In genomic region chr11:85281550-85281949, GRCh38 we compare ENCODE assay signal across 23 cellular contexts.
"Had no signal": no experiment of that assay in that cellular context is flagged by ENCODE, and none has a peak within 500 bp of the region (broad histone marks: within the 10 kb centered on the region; RNA-seq: fewer than 3 reads in every experiment).

No MANE protein-coding gene starts in this region.

- H3K27me3 Mint-ChIP-seq: activated CD4-positive, alpha-beta T cell treated with anti-CD3 and anti-CD28 coated beads for 36 hours; activated naive CD8-positive, alpha-beta T cell; effector memory CD8-positive, alpha-beta T cell; naive thymus-derived CD8-positive, alpha-beta T cell; stimulated activated naive CD8-positive, alpha-beta T cell treated with anti-CD3 and anti-CD28 coated beads, Interleukin-15, amount 100 ng/mL, for 72 hours; type B pancreatic cell had no signal

- H3K9me3 Mint-ChIP-seq: activated T-helper 1 cell treated with anti-CD3 and anti-CD28 coated beads, Interleukin-12 subunit alpha, Interleukin-12 subunit beta, Interleukin-2, Interleukin-4 antibody, amounts not matched to agents 30 ng/mL and 10 ng/mL and 1 ng/mL, durations not matched to agents 14 hours and 24 hours and 36 hours; stimulated activated naive CD8-positive, alpha-beta T cell treated with anti-CD3 and anti-CD28 coated beads, Interleukin-15, amount 100 ng/mL, for 72 hours; type B pancreatic cell had no signal

- ATAC-seq: activated CD4-positive, alpha-beta T cell treated with anti-CD3 and anti-CD28 coated beads for 36 hours; effector memory CD8-positive, alpha-beta T cell; mucosa of descending colon; naive thymus-derived CD8-positive, alpha-beta T cell; psoas muscle; right cardiac atrium; stimulated activated naive CD8-positive, alpha-beta T cell treated with anti-CD3 and anti-CD28 coated beads, Interleukin-15, amount 100 ng/mL, for 72 hours had no signal

- H3K27ac ChIP-seq: cardiac muscle cell, ovary, psoas muscle, suprapubic skin, WERI-Rb-1 had no signal

- DNase-seq: activated CD4-positive, alpha-beta T cell treated with anti-CD3 and anti-CD28 coated beads for 36 hours; activated CD4-positive, alpha-beta T cell treated with anti-CD3 and anti-CD28 coated beads, Interleukin-2, amount 50 U/mL, for 48 hours; activated gamma-delta T cell treated with Interleukin-2 at 50 U/mL for 16 hours; activated T-cell treated with anti-CD3 and anti-CD28 coated beads for 4 hours; amniotic stem cell; dermis blood vessel endothelial cell; effector memory CD8-positive, alpha-beta T cell; immature natural killer cell; kidney glomerular epithelial cell; mesenchymal stem cell; mucosa of descending colon; naive thymus-derived CD8-positive, alpha-beta T cell; ovary; psoas muscle; right cardiac atrium; stimulated activated naive CD8-positive, alpha-beta T cell treated with anti-CD3 and anti-CD28 coated beads, Interleukin-15, amount 100 ng/mL, for 72 hours; T-helper 9 cell; WERI-Rb-1 had no signal

- H3K27ac Mint-ChIP-seq: activated CD4-positive, alpha-beta T cell treated with anti-CD3 and anti-CD28 coated beads for 36 hours; activated naive CD8-positive, alpha-beta T cell; activated T-helper 1 cell treated with anti-CD3 and anti-CD28 coated beads, Interleukin-12 subunit alpha, Interleukin-12 subunit beta, Interleukin-2, Interleukin-4 antibody, amounts not matched to agents 30 ng/mL and 10 ng/mL and 1 ng/mL, durations not matched to agents 14 hours and 24 hours and 36 hours; effector memory CD8-positive, alpha-beta T cell; immature natural killer cell; naive thymus-derived CD8-positive, alpha-beta T cell; stimulated activated naive CD8-positive, alpha-beta T cell treated with anti-CD3 and anti-CD28 coated beads, Interleukin-15, amount 100 ng/mL, for 72 hours; type B pancreatic cell had no signal

- H3K36me3 ChIP-seq: cardiac muscle cell, ovary, suprapubic skin, WERI-Rb-1 had no signal

- H3K36me3 Mint-ChIP-seq: activated naive CD8-positive, alpha-beta T cell; immature natural killer cell; type B pancreatic cell had no signal

- H3K4me1 ChIP-seq: psoas muscle, suprapubic skin had no signal

- H3K4me3 ChIP-seq: cardiac muscle cell, mucosa of descending colon, ovary, psoas muscle, suprapubic skin had no signal

- H3K9me3 ChIP-seq: mucosa of descending colon, ovary, psoas muscle, suprapubic skin had no signal

- H3K27me3 ChIP-seq: cardiac muscle cell, ovary, suprapubic skin had no signal

- H3K4me3 Mint-ChIP-seq: activated CD4-positive, alpha-beta T cell treated with anti-CD3 and anti-CD28 coated beads for 36 hours; activated naive CD8-positive, alpha-beta T cell; activated T-helper 1 cell treated with anti-CD3 and anti-CD28 coated beads, Interleukin-12 subunit alpha, Interleukin-12 subunit beta, Interleukin-2, Interleukin-4 antibody, amounts not matched to agents 30 ng/mL and 10 ng/mL and 1 ng/mL, durations not matched to agents 14 hours and 24 hours and 36 hours; effector memory CD8-positive, alpha-beta T cell; immature natural killer cell; naive thymus-derived CD8-positive, alpha-beta T cell; stimulated activated naive CD8-positive, alpha-beta T cell treated with anti-CD3 and anti-CD28 coated beads, Interleukin-15, amount 100 ng/mL, for 72 hours; type B pancreatic cell had no signal

- H3K4me1 Mint-ChIP-seq: activated CD4-positive, alpha-beta T cell treated with anti-CD3 and anti-CD28 coated beads for 36 hours; immature natural killer cell; naive thymus-derived CD8-positive, alpha-beta T cell; stimulated activated naive CD8-positive, alpha-beta T cell treated with anti-CD3 and anti-CD28 coated beads, Interleukin-15, amount 100 ng/mL, for 72 hours had no signal
